ENCODE assay signal across 1 cellular context in genomic region chr14:54816450-54816849, GRCh38.
TF ChIP-seq lines count a peak whose summit lies in the region.

No MANE protein-coding gene starts in this region.

TF ChIP-seq in SK-N-SH, 30 proteins besides CTCF, POLR2A, EP300 and RAD21 (continued from another document):
- no peak for TF ChIP-seq REST (IDR thresholded peaks at IDR 0.05; ENCODE audit: low read depth, low read length)
- no peak for TF ChIP-seq JUND (IDR thresholded peaks at IDR 0.05)
- no peak for TF ChIP-seq IRF3 (IDR thresholded peaks at IDR 0.05; ENCODE audit: low read depth, low read length)
- TF ChIP-seq NFIC (IDR thresholded peaks at IDR 0.05; ENCODE audit: borderline replicate concordance): no peak
- TF ChIP-seq GATA2 (CRISPR knock-in tag; IDR thresholded peaks at IDR 0.05): peak; percentile 96
- TF ChIP-seq TCF12 (IDR thresholded peaks at IDR 0.05): peak; percentile 40
- no peak for TF ChIP-seq FOXM1 (IDR thresholded peaks at IDR 0.05; ENCODE audit: low read depth)
- no peak for TF ChIP-seq RXRA (IDR thresholded peaks at IDR 0.05; ENCODE audit: borderline replicate concordance, low read depth)
- TF ChIP-seq POLR2AphosphoS5 (IDR thresholded peaks at IDR 0.05; ENCODE audit: low read depth, low read length): no peak
- no peak for TF ChIP-seq ELF1 (IDR thresholded peaks at IDR 0.05)
- no peak for TF ChIP-seq ZBTB33 (IDR thresholded peaks at IDR 0.05; ENCODE audit: borderline replicate concordance, low read depth)
- no peak for TF ChIP-seq TEAD4 (IDR thresholded peaks at IDR 0.05; ENCODE audit: borderline replicate concordance, insufficient read depth)
- TF ChIP-seq RFX5 (IDR thresholded peaks at IDR 0.05; ENCODE audit: low read length): no peak
- TF ChIP-seq RCOR1 (IDR thresholded peaks at IDR 0.05; ENCODE audit: low read length): peak; percentile 97
- no peak for TF ChIP-seq YY1 (IDR thresholded peaks at IDR 0.05; ENCODE audit: low read depth)
TF ChIP-seq in SK-N-SH: peak in this region for 6.
